ENCODE assay signal across 17 cellular contexts in genomic region chr15:81889480-81889871, GRCh38.
"Had no signal": no experiment of that assay in that cellular context is flagged by ENCODE, and none has a peak within 500 bp of the region (broad histone marks: within the 10 kb centered on the region; RNA-seq: fewer than 3 reads in every experiment).

No MANE protein-coding gene starts in this region.

- H3K36me3 ChIP-seq: esophagus muscularis mucosa had no signal

- ATAC-seq: foreskin keratinocyte; psoas muscle; stimulated activated effector memory CD8-positive, alpha-beta T cell treated with anti-CD3 and anti-CD28 coated beads, Interleukin-12 subunit alpha, Interleukin-12 subunit beta, amount 100 ng/mL, for 72 hours; T-helper 17 cell; WTC11 had no signal

- DNase-seq: activated CD4-positive, alpha-beta memory T cell treated with anti-CD3 and anti-CD28 coated beads, Interleukin-2, amount 10 ng/mL, durations not matched to agents 7 days and 5 days; activated CD4-positive, alpha-beta T cell treated with anti-CD3 and anti-CD28 coated beads for 4 hours; activated effector memory CD4-positive, alpha-beta T cell treated with anti-CD3 and anti-CD28 coated beads, Interleukin-2, amount 50 U/mL, for 16 hours; activated T-cell treated with anti-CD3 and anti-CD28 coated beads, Interleukin-2, amount 50 U/mL, for 48 hours; central memory CD4-positive, alpha-beta T cell; foreskin keratinocyte; glutamatergic neuron; left ventricle myocardium superior; mesendoderm; nephron progenitor cell; occipital lobe; psoas muscle; T-helper 17 cell had no signal

- H3K27me3 ChIP-seq: esophagus muscularis mucosa, foreskin keratinocyte had no signal

- H3K27ac ChIP-seq: esophagus muscularis mucosa, foreskin keratinocyte, psoas muscle had no signal

- H3K9me3 ChIP-seq: esophagus muscularis mucosa, psoas muscle had no signal

- H3K4me3 ChIP-seq: coronary artery, esophagus muscularis mucosa, psoas muscle had no signal
